ENCODE assay signal across 21 cellular contexts in genomic region chr12:82652071-82652470, GRCh38.
"Had no signal": no experiment of that assay in that cellular context is flagged by ENCODE, and none has a peak within 500 bp of the region (broad histone marks: within the 10 kb centered on the region; RNA-seq: fewer than 3 reads in every experiment).

No MANE protein-coding gene starts in this region.

- ATAC-seq: left lobe of liver; naive thymus-derived CD8-positive, alpha-beta T cell; sciatic nerve; stimulated activated naive B cell treated with anti-CD40 and anti-IgM and Interleukin-4, amounts not matched to agents 10 μg/mL and 1 μg/mL and 100 μg/mL, for 72 hours; stimulated activated naive CD8-positive, alpha-beta T cell treated with anti-CD3 and anti-CD28 coated beads, Interleukin-15, amount 100 ng/mL, for 72 hours had no signal

- H3K27me3 ChIP-seq: dorsolateral prefrontal cortex, esophagus muscularis mucosa, neutrophil, spleen, testis, transverse colon had no signal

- H3K4me1 ChIP-seq: spleen, testis had no signal

- FAIRE-seq: endometrium had no signal

- H3K9me3 ChIP-seq: esophagus muscularis mucosa, mucosa of descending colon, neutrophil, spleen, testis, transverse colon had no signal

- H3K4me3 ChIP-seq: dorsolateral prefrontal cortex, esophagus muscularis mucosa, mucosa of descending colon, spleen, testis, transverse colon had no signal

- H3K27ac ChIP-seq: dorsolateral prefrontal cortex, esophagus muscularis mucosa, neutrophil, spleen, testis, transverse colon had no signal

- H3K36me3 ChIP-seq: esophagus muscularis mucosa, neutrophil, spleen, transverse colon had no signal

- DNase-seq: cortex of kidney; dorsolateral prefrontal cortex; effector CD8-positive, alpha-beta T cell; foreskin fibroblast; hippocampal formation; kidney glomerular epithelial cell; mucosa of descending colon; naive thymus-derived CD8-positive, alpha-beta T cell; spleen; stimulated activated CD4-positive, alpha-beta T cell treated with anti-CD3 and anti-CD28 coated beads, Interleukin-15, amount 100 ng/mL, for 24 hours; stimulated activated CD4-positive, alpha-beta T cell treated with anti-CD3 and anti-CD28 coated beads, Interleukin-1b, Interleukin-23, amount 100 ng/mL, for 48 hours; stimulated activated CD4-positive, alpha-beta T cell treated with anti-CD3 and anti-CD28 coated beads, Interleukin-4, amount 100 ng/mL, for 4 hours; stimulated activated naive B cell treated with anti-CD40 and anti-IgM and Interleukin-4, amounts not matched to agents 10 μg/mL and 1 μg/mL and 100 μg/mL, for 72 hours; stimulated activated naive CD8-positive, alpha-beta T cell treated with anti-CD3 and anti-CD28 coated beads, Interleukin-15, amount 100 ng/mL, for 72 hours; testis; transverse colon had no signal
